In genomic region chr10:77628906-77629730, GRCh38 we compare ENCODE assay signal across 18 cellular contexts. TPM values are rescaled to one million over a fixed set of nuclear protein-coding genes. Genes with fewer than 3 reads are reported as not detected.
DNase-seq lines count a peak whose midpoint lies in the region; ATAC-seq and TF ChIP-seq lines count a peak whose summit lies in the region.
"Had no signal": no experiment of that assay in that cellular context is flagged by ENCODE, and none has a peak within 500 bp of the region (broad histone marks: within the 10 kb centered on the region; RNA-seq: fewer than 3 reads in every experiment).

No MANE protein-coding gene starts in this region.

- no peaks in the 10 kb centered on the region for H3K9me3 ChIP-seq in Panc1 (ENCODE audit: control insufficient read depth, insufficient read depth, low read depth, low read length)
- H3K9me3 ChIP-seq: ovary had no signal

- ATAC-seq in Panc1: peak; percentile 79

- TF ChIP-seq CTCF in Panc1 (IDR thresholded peaks at IDR 0.05): no peak

- in situ Hi-C loops in Panc1 (cut with HindIII; ENCODE audit: low pct_unique_long_range_greater_than_20kb, low sequenced_read_pairs) (no loop called here), ACHN (cut with HindIII; ENCODE audit: low pct_ligation_motif_present, low pct_unique_long_range_greater_than_20kb, low sequenced_read_pairs) (no loop called here)

- TSS peak; percentile 17 for BruUV-seq in Panc1 (replicated peaks; lab: Mats Ljungman, UMichigan)

- POLR2A ChIA-PET in Panc1 (lab: Charles Lee): interaction anchor here (1.0 kb wide), 1 partner anchor 8 kb away, joined by 3 read pairs; no protein-coding TSS in a partner anchor

- intact Hi-C loops in Panc1 (cut with micrococcal nuclease; ENCODE audit: unreplicated experiment): loop anchor here (5.0 kb wide), 1 partner anchor 127 kb away; no protein-coding TSS in a partner anchor

- no peaks in the 10 kb centered on the region for H3K36me3 ChIP-seq in Panc1 (ENCODE audit: control insufficient read depth, insufficient read depth, low read length)
- H3K36me3 ChIP-seq in rectal smooth muscle tissue (ENCODE audit: control insufficient read depth, insufficient read depth, low read length): no peaks in the 10 kb centered on the region
- H3K36me3 ChIP-seq: ovary had no signal

- H3K4me1 ChIP-seq in Panc1 (ENCODE audit: control insufficient read depth, insufficient read depth, low read length): peaks cover 98% of the 10 kb centered on the region
- H3K4me1 ChIP-seq in rectal smooth muscle tissue (ENCODE audit: control insufficient read depth, insufficient read depth, low read length): peaks cover 33% of the 10 kb centered on the region

- H3K27ac ChIP-seq in Panc1 (ENCODE audit: low read length) (peak overlapping the region; percentile 87), rectal smooth muscle tissue (ENCODE audit: low read depth, low read length) (peak overlapping the region; percentile 41)
- H3K27ac ChIP-seq: BLaER1 treated with 17β-estradiol and CSF1 and Interleukin-3, amounts not matched to agents 10 nM and 100 nM; ovary had no signal

- CTCF ChIA-PET in Panc1 (lab: Charles Lee): interaction anchor here (0.6 kb wide), 1 partner anchor 47 kb away, joined by 3 read pairs; no protein-coding TSS in a partner anchor

- DNase-seq in H4 (ENCODE audit: low spot score) (peak; percentile 47), Panc1 (ENCODE audit: low read depth, low spot score) (peak; percentile 87), dermis blood vessel endothelial cell (peak; percentile 49), ACHN (no peak), LoVo (ENCODE audit: low spot score) (no peak), AG20443 (ENCODE audit: low spot score) (no peak)
- DNase-seq in activated CD4-positive, alpha-beta T cell treated with anti-CD3 and anti-CD28 coated beads, Interleukin-2, amount 50 U/mL, for 48 hours: no peak
- DNase-seq: activated CD4-positive, alpha-beta T cell treated with anti-CD3 and anti-CD28 coated beads, Interleukin-2, amount 50 U/mL, for 4 hours; activated naive CD8-positive, alpha-beta T cell treated with anti-CD3 and anti-CD28 coated beads, Interleukin-2, amount 50 U/mL, for 24 hours; activated T-cell treated with anti-CD3 and anti-CD28 coated beads, Interleukin-2, amount 50 U/mL, for 48 hours; DND-41; hypothalamus; Karpas-422; NCI-H748 treated with DMSO at 0.1 percent for 48 hours; ovary; stimulated activated naive CD4-positive, alpha-beta T cell had no signal

- no peaks in the 10 kb centered on the region for H3K27me3 ChIP-seq in Panc1 (ENCODE audit: control insufficient read depth, insufficient read depth, low read length)
- no peaks in the 10 kb centered on the region for H3K27me3 ChIP-seq in rectal smooth muscle tissue (ENCODE audit: control insufficient read depth, insufficient read depth, low read length)
- H3K27me3 ChIP-seq: ovary had no signal

- H3K9ac ChIP-seq in rectal smooth muscle tissue (ENCODE audit: low read length): no peak overlapping the region
- H3K9ac ChIP-seq: BLaER1 treated with 17β-estradiol and CSF1 and Interleukin-3, amounts not matched to agents 10 nM and 100 nM had no signal

- H3K4me3 ChIP-seq in Panc1 (ENCODE audit: low read depth in 2 of 2, low read length in 2 of 2): peak overlapping the region; percentile 20 to 44
- no peak overlapping the region for H3K4me3 ChIP-seq in rectal smooth muscle tissue (ENCODE audit: low read length)
- H3K4me3 ChIP-seq: BLaER1 treated with 17β-estradiol and CSF1 and Interleukin-3, amounts not matched to agents 10 nM and 100 nM; ovary had no signal

RNA-seq across cellular contexts. Expression of gene KCNMA1, which starts 8.5 kb away (rescaled TPM):
- total RNA-seq in H4 (2014; rRNA removed; shearing (Covaris generic)): 8.0 and 8.4 TPM in 2 replicates
- total RNA-seq in Panc1 (2021; ENCODE audit: unreplicated experiment) (91.9 TPM), dermis blood vessel endothelial cell (under 0.01 and 0.05 TPM in 2 replicates)
- polyA plus RNA-seq in Panc1 (2012; ENCODE audit: insufficient read length): 75.5 TPM

Comparison
In these comparisons a context has a peak if more than half of its experiments do, and no peak if none do; other contexts are left out.
1. DNase-seq: peak in H4 (single experiment), Panc1 (single experiment) and dermis blood vessel endothelial cell (single experiment); none in ACHN (single experiment), LoVo (single experiment), AG20443 (single experiment) and activated CD4-positive, alpha-beta T cell treated with anti-CD3 and anti-CD28 coated beads, Interleukin-2, amount 50 U/mL, for 48 hours (0 of 2).